ENCODE assay signal across 1 cellular context in the genomic region with DNA sequence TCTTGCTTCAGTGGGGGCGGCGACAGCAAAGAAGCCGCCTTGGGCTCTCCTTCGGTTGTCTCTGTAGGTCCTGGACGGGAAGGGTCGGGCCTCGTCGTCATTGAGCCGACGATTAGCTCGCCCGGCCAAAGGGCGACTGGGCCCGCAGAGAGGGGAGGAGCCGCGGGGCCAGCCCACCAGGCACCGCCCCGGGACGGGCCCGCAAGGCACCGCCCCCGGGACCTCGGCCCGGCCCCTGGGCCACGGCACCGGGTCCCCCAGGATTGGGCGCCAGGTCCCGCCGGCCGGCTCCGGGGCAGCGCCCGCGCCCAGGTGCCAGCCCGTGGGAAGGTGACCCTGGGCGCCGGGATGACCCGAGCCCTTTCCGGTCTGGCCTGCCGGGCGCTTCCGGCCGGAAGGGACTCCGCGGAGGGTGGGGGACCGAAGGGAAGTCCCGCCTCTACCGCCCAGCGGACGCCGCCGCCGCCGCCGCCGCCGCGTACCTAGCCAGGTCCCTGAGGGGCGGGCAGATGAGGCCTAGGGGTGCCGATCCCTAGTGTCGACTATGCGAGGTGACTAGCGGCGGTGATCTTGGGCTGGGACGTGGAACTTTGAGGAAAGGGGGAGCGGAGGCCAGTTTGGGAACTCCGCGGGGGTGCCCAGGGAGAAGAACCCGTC.
TF ChIP-seq lines count a peak whose summit lies in the region.

GBA2 (minus strand) TSS at position 371 of the 657 bp plus-strand sequence. CDS start 524 bp downstream, outside the sequence.
A gene with protein sequence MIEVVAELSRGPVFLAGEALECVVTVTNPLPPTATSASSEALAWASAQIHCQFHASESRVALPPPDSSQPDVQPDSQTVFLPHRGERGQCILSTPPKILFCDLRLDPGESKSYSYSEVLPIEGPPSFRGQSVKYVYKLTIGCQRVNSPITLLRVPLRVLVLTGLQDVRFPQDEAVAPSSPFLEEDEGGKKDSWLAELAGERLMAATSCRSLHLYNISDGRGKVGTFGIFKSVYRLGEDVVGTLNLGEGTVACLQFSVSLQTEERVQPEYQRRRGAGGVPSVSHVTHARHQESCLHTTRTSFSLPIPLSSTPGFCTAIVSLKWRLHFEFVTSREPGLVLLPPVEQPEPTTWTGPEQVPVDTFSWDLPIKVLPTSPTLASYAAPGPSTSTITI (plus strand): TSS at position 430 of the 657 bp plus-strand sequence. CDS start 469 bp downstream, outside the sequence.

TF ChIP-seq in HepG2, 621 proteins besides CTCF, POLR2A, EP300 and RAD21 (continued from another document and continues in another):
- TF ChIP-seq, protein P1, sequence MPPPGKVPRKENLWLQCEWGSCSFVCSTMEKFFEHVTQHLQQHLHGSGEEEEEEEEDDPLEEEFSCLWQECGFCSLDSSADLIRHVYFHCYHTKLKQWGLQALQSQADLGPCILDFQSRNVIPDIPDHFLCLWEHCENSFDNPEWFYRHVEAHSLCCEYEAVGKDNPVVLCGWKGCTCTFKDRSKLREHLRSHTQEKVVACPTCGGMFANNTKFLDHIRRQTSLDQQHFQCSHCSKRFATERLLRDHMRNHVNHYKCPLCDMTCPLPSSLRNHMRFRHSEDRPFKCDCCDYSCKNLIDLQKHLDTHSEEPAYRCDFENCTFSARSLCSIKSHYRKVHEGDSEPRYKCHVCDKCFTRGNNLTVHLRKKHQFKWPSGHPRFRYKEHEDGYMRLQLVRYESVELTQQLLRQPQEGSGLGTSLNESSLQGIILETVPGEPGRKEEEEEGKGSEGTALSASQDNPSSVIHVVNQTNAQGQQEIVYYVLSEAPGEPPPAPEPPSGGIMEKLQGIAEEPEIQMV (CRISPR knock-in tag; IDR thresholded peaks at IDR 0.05; ENCODE audit: low read depth), result peak; percentile 95
- TF ChIP-seq ZSCAN31 (CRISPR knock-in tag; IDR thresholded peaks at IDR 0.05; ENCODE audit: low read depth), result no peak
- TF ChIP-seq SP4 (CRISPR knock-in tag; IDR thresholded peaks at IDR 0.05), result peak; percentile 76
- TF ChIP-seq NCOA5 (CRISPR knock-in tag; IDR thresholded peaks at IDR 0.05), result no peak
- no peak; the same call in 1 of the 2 replicates for TF ChIP-seq SAFB2 (CRISPR knock-in tag; IDR thresholded peaks at IDR 0.05; ENCODE audit: borderline replicate concordance, low read depth)
- TF ChIP-seq EHMT2 (IDR thresholded peaks at IDR 0.05; ENCODE audit: borderline replicate concordance, low read depth, low read length), result no peak
- TF ChIP-seq, protein P2, sequence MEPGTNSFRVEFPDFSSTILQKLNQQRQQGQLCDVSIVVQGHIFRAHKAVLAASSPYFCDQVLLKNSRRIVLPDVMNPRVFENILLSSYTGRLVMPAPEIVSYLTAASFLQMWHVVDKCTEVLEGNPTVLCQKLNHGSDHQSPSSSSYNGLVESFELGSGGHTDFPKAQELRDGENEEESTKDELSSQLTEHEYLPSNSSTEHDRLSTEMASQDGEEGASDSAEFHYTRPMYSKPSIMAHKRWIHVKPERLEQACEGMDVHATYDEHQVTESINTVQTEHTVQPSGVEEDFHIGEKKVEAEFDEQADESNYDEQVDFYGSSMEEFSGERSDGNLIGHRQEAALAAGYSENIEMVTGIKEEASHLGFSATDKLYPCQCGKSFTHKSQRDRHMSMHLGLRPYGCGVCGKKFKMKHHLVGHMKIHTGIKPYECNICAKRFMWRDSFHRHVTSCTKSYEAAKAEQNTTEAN (CRISPR knock-in tag; conservative IDR thresholded peaks at IDR 0.05), result 0 out of 2 replicates have a peak, but pooled peaks have one; percentile 47
- TF ChIP-seq, protein P3, sequence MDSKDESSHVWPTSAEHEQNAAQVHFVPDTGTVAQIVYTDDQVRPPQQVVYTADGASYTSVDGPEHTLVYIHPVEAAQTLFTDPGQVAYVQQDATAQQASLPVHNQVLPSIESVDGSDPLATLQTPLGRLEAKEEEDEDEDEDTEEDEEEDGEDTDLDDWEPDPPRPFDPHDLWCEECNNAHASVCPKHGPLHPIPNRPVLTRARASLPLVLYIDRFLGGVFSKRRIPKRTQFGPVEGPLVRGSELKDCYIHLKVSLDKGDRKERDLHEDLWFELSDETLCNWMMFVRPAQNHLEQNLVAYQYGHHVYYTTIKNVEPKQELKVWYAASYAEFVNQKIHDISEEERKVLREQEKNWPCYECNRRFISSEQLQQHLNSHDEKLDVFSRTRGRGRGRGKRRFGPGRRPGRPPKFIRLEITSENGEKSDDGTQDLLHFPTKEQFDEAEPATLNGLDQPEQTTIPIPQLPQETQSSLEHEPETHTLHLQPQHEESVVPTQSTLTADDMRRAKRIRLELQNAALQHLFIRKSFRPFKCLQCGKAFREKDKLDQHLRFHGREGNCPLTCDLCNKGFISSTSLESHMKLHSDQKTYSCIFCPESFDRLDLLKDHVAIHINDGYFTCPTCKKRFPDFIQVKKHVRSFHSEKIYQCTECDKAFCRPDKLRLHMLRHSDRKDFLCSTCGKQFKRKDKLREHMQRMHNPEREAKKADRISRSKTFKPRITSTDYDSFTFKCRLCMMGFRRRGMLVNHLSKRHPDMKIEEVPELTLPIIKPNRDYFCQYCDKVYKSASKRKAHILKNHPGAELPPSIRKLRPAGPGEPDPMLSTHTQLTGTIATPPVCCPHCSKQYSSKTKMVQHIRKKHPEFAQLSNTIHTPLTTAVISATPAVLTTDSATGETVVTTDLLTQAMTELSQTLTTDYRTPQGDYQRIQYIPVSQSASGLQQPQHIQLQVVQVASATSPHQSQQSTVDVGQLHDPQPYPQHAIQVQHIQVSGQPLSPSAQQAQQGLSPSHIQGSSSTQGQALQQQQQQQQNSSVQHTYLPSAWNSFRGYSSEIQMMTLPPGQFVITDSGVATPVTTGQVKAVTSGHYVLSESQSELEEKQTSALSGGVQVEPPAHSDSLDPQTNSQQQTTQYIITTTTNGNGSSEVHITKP (CRISPR knock-in tag; IDR thresholded peaks at IDR 0.05; ENCODE audit: low read depth), result peak; percentile 89
- TF ChIP-seq, protein P4, sequence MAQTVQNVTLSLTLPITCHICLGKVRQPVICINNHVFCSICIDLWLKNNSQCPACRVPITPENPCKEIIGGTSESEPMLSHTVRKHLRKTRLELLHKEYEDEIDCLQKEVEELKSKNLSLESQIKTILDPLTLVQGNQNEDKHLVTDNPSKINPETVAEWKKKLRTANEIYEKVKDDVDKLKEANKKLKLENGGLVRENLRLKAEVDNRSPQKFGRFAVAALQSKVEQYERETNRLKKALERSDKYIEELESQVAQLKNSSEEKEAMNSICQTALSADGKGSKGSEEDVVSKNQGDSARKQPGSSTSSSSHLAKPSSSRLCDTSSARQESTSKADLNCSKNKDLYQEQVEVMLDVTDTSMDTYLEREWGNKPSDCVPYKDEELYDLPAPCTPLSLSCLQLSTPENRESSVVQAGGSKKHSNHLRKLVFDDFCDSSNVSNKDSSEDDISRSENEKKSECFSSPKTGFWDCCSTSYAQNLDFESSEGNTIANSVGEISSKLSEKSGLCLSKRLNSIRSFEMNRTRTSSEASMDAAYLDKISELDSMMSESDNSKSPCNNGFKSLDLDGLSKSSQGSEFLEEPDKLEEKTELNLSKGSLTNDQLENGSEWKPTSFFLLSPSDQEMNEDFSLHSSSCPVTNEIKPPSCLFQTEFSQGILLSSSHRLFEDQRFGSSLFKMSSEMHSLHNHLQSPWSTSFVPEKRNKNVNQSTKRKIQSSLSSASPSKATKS (CRISPR knock-in tag; IDR thresholded peaks at IDR 0.05), result no peak
- no peak for TF ChIP-seq JUND (CRISPR knock-in tag; IDR thresholded peaks at IDR 0.05)
- TF ChIP-seq, protein P5, sequence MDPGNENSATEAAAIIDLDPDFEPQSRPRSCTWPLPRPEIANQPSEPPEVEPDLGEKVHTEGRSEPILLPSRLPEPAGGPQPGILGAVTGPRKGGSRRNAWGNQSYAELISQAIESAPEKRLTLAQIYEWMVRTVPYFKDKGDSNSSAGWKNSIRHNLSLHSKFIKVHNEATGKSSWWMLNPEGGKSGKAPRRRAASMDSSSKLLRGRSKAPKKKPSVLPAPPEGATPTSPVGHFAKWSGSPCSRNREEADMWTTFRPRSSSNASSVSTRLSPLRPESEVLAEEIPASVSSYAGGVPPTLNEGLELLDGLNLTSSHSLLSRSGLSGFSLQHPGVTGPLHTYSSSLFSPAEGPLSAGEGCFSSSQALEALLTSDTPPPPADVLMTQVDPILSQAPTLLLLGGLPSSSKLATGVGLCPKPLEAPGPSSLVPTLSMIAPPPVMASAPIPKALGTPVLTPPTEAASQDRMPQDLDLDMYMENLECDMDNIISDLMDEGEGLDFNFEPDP (CRISPR knock-in tag; conservative IDR thresholded peaks at IDR 0.05), result no peak
- no peak for TF ChIP-seq BCLAF1 (IDR thresholded peaks at IDR 0.05)
- peak; percentile 80; the same call in 1 of the 2 replicates for TF ChIP-seq ZBED4 (CRISPR knock-in tag; IDR thresholded peaks at IDR 0.05; ENCODE audit: borderline replicate concordance)
- peak; percentile 45 for TF ChIP-seq PATZ1 (CRISPR knock-in tag; IDR thresholded peaks at IDR 0.05)
- TF ChIP-seq, protein P6, sequence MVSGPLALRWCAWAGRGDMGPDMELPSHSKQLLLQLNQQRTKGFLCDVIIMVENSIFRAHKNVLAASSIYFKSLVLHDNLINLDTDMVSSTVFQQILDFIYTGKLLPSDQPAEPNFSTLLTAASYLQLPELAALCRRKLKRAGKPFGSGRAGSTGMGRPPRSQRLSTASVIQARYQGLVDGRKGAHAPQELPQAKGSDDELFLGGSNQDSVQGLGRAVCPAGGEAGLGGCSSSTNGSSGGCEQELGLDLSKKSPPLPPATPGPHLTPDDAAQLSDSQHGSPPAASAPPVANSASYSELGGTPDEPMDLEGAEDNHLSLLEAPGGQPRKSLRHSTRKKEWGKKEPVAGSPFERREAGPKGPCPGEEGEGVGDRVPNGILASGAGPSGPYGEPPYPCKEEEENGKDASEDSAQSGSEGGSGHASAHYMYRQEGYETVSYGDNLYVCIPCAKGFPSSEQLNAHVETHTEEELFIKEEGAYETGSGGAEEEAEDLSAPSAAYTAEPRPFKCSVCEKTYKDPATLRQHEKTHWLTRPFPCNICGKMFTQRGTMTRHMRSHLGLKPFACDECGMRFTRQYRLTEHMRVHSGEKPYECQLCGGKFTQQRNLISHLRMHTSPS (CRISPR knock-in tag; IDR thresholded peaks at IDR 0.05; ENCODE audit: low read depth), result peak; percentile 89
- peak; percentile 55; the same call in 1 of the 2 replicates for TF ChIP-seq ZFP37 (CRISPR knock-in tag; IDR thresholded peaks at IDR 0.05; ENCODE audit: borderline replicate concordance)
- TF ChIP-seq ZNF432 (CRISPR knock-in tag; IDR thresholded peaks at IDR 0.05; ENCODE audit: borderline replicate concordance), result no peak
- no peak for TF ChIP-seq SNAI1 (CRISPR knock-in tag; IDR thresholded peaks at IDR 0.05; ENCODE audit: borderline replicate concordance)
- no peak for TF ChIP-seq CBX1 (IDR thresholded peaks at IDR 0.05; ENCODE audit: low read depth)
- TF ChIP-seq HMG20A (CRISPR knock-in tag; IDR thresholded peaks at IDR 0.05; ENCODE audit: borderline replicate concordance), result no peak
- peak; percentile 49; the same call in 1 of the 2 replicates for TF ChIP-seq DMAP1 (CRISPR knock-in tag; IDR thresholded peaks at IDR 0.05)
